In genomic region chr1:235945775-235946565, GRCh38 we compare ENCODE assay signal across 8 cellular contexts.
DNase-seq lines count a peak whose midpoint lies in the region; ATAC-seq and TF ChIP-seq lines count a peak whose summit lies in the region.

No MANE protein-coding gene starts in this region.

- no peaks in the 10 kb centered on the region for H3K9me3 Mint-ChIP-seq in activated naive CD8-positive, alpha-beta T cell (ENCODE audit: low read depth)

- 43 to 80% (median 64%) methylated on average over 15 of the region's 15 CpGs for WGBS in spleen, 5 donors
- 94% methylated on average over 15 of the region's 15 CpGs for WGBS in SK-N-SH (ENCODE audit: low lambda C conversion rate)

- H3K36me3 ChIP-seq in spleen (no peaks in the 10 kb centered on the region), SK-N-SH (replicated peaks in 1 of 2; ENCODE audit: control insufficient read depth in 1 of 2, insufficient read depth in 2 of 2, low read length in 1 of 2) (no peaks in the 10 kb centered on the region)

- TF ChIP-seq CTCF in spleen (IDR thresholded peaks at IDR 0.05 in 8 of 11, conservative IDR thresholded peaks at IDR 0.05 in 3 of 11) (no peak), SK-N-SH (IDR thresholded peaks at IDR 0.05) (no peak)

- H3K9me3 ChIP-seq in spleen = no peaks in the 10 kb centered on the region
- H3K9me3 ChIP-seq in SK-N-SH = no peaks in the 10 kb centered on the region

- H3K4me3 Mint-ChIP-seq in activated naive CD8-positive, alpha-beta T cell = no peak overlapping the region

- peak overlapping the region; percentile 31 for H3K27ac Mint-ChIP-seq in activated naive CD8-positive, alpha-beta T cell

- H3K27me3 ChIP-seq in spleen (replicated peaks in 1 of 7) = no peaks in the 10 kb centered on the region
- no peaks in the 10 kb centered on the region for H3K27me3 ChIP-seq in SK-N-SH (ENCODE audit: insufficient read depth)

- peaks cover 12% of the 10 kb centered on the region for H3K4me1 Mint-ChIP-seq in activated naive CD8-positive, alpha-beta T cell (ENCODE audit: low read depth)

- CTCF ChIA-PET in SK-N-SH (lab: Yijun Ruan, JAX) = interaction anchor here (0.8 to 1.2 kb wide), 6 partner anchors 11 to 103 kb away, joined by 3 to 4 read pairs (median 4); no protein-coding TSS in a partner anchor

- H3K79me2 ChIP-seq in SK-N-SH (ENCODE audit: insufficient read depth) = no peaks in the 10 kb centered on the region

- no peaks in the 10 kb centered on the region for H3K36me3 Mint-ChIP-seq in activated naive CD8-positive, alpha-beta T cell

- H3F3A ChIP-seq in SK-N-SH (replicated peaks; ENCODE audit: insufficient read depth) = peaks cover 3% of the 10 kb centered on the region

- peak; percentile 85 for DNase-seq in spleen
- DNase-seq in NCI-H748 (lab: John Stamatoyannopoulos, UW; ENCODE audit: unreplicated experiment) = no peak
- DNase-seq in posterior cingulate gyrus = no peak
- DNase-seq in SK-N-SH = no peak
- DNase-seq in NCI-H2227 (lab: John Stamatoyannopoulos, UW; ENCODE audit: unreplicated experiment) = no peak

- H3K27ac ChIP-seq in spleen (peak overlapping the region in 7 of 8 donors; percentile 81 to 93 (median 87)), SK-N-SH (ENCODE audit: low read depth in 2 of 2, low read length in 1 of 2) (no peak overlapping the region)

- intact Hi-C loops in spleen (cut with DNase I; ENCODE audit: low total_unique reads) = no loop called here
- intact Hi-C loops in posterior cingulate gyrus (cut with DNase I) = no loop called here

- TF ChIP-seq POLR2A in spleen (IDR thresholded peaks at IDR 0.05) = no peak

- TF ChIP-seq EP300 in SK-N-SH (IDR thresholded peaks at IDR 0.05; ENCODE audit: borderline replicate concordance in 1 of 2, low read depth in 1 of 2, low read length in 1 of 2) = no peak

- POLR2A ChIA-PET in SK-N-SH (lab: Yijun Ruan, JAX) = no interaction called here

- no peaks in the 10 kb centered on the region for H4K20me1 ChIP-seq in SK-N-SH (ENCODE audit: insufficient read depth)

- H3K4me3 ChIP-seq in spleen (peak overlapping the region in 1 of 8 donors; percentile 43), SK-N-SH (ENCODE audit: low read depth in 2 of 2, low read length in 1 of 2) (no peak overlapping the region)

- ATAC-seq in GM19351 (IDR thresholded peaks at IDR 0.05; ENCODE audit: unreplicated experiment) (peak; percentile 79), HG02885 (IDR thresholded peaks at IDR 0.05; ENCODE audit: poor library complexity, unreplicated experiment) (peak; percentile 80)

- no peaks in the 10 kb centered on the region for H3K27me3 Mint-ChIP-seq in activated naive CD8-positive, alpha-beta T cell

- H3K9ac ChIP-seq in SK-N-SH = no peak overlapping the region

- H3K9me2 ChIP-seq in SK-N-SH = no peaks in the 10 kb centered on the region

- TF ChIP-seq RAD21 in SK-N-SH (IDR thresholded peaks at IDR 0.05; ENCODE audit: low read length) = no peak

- H3K4me1 ChIP-seq in spleen (peaks cover 19 to 97% (median 73%) of the 10 kb centered on the region in 6 donors), SK-N-SH (ENCODE audit: control insufficient read depth in 1 of 2, insufficient read depth in 2 of 2, low read depth in 1 of 2, low read length in 1 of 2) (no peaks in the 10 kb centered on the region)

- no peak overlapping the region for H3K4me2 ChIP-seq in SK-N-SH

- H2AFZ ChIP-seq in SK-N-SH (ENCODE audit: low read depth) = no peak overlapping the region

TF ChIP-seq in SK-N-SH, 30 proteins besides CTCF, POLR2A, EP300 and RAD21:
- TF ChIP-seq ELF1 (IDR thresholded peaks at IDR 0.05) (no peak), RFX5 (IDR thresholded peaks at IDR 0.05; ENCODE audit: low read length) (no peak), CHD2 (IDR thresholded peaks at IDR 0.05; ENCODE audit: low read length, partially characterized antibody) (no peak), TEAD4 (IDR thresholded peaks at IDR 0.05; ENCODE audit: borderline replicate concordance, insufficient read depth) (no peak), RXRA (IDR thresholded peaks at IDR 0.05; ENCODE audit: borderline replicate concordance, low read depth) (no peak), GATA2 (CRISPR knock-in tag; IDR thresholded peaks at IDR 0.05) (no peak), FOXM1 (IDR thresholded peaks at IDR 0.05; ENCODE audit: low read depth) (no peak), POLR2AphosphoS5 (IDR thresholded peaks at IDR 0.05; ENCODE audit: low read depth, low read length) (no peak), TAF1 (IDR thresholded peaks at IDR 0.05; ENCODE audit: borderline replicate concordance, low read depth, low read length) (no peak), YY1 (IDR thresholded peaks at IDR 0.05; ENCODE audit: low read depth) (no peak), NFIC (IDR thresholded peaks at IDR 0.05; ENCODE audit: borderline replicate concordance) (no peak), IRF3 (IDR thresholded peaks at IDR 0.05; ENCODE audit: low read depth, low read length) (no peak)
- TF ChIP-seq, protein P1, sequence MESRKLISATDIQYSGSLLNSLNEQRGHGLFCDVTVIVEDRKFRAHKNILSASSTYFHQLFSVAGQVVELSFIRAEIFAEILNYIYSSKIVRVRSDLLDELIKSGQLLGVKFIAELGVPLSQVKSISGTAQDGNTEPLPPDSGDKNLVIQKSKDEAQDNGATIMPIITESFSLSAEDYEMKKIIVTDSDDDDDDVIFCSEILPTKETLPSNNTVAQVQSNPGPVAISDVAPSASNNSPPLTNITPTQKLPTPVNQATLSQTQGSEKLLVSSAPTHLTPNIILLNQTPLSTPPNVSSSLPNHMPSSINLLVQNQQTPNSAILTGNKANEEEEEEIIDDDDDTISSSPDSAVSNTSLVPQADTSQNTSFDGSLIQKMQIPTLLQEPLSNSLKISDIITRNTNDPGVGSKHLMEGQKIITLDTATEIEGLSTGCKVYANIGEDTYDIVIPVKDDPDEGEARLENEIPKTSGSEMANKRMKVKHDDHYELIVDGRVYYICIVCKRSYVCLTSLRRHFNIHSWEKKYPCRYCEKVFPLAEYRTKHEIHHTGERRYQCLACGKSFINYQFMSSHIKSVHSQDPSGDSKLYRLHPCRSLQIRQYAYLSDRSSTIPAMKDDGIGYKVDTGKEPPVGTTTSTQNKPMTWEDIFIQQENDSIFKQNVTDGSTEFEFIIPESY (IDR thresholded peaks at IDR 0.05; ENCODE audit: borderline replicate concordance, low read depth) = no peak

Comparison
In these comparisons a context has a peak if more than half of its experiments do, and no peak if none do; other contexts are left out.
1. H3K27ac ChIP-seq: peak in spleen (7 of 8); none in SK-N-SH (0 of 2).